In the genomic region with DNA sequence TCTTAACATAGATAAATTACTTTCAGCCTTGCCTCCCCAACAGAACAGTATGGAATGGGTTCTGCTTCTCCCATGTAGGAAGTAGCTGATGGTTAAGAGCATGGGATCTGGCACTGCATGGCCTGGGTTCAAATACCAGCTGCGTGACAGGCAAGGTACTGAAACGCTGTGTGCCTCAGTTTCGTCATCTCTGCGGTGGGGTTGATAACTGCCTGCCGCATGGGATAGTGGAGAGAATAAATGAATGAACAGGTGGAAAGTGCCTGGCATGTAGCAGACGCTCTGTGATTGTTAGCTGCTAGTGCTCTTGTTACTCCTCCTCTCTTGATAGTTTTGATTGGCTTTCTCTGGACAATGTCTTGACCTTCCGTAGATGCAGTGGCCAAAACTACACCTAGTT, we compare ENCODE assay signal across 19 cellular contexts.
"Had no signal": no experiment of that assay in that cellular context is flagged by ENCODE, and none has a peak within 500 bp of the region (broad histone marks: within the 10 kb centered on the region; RNA-seq: fewer than 3 reads in every experiment).

No MANE protein-coding gene starts in this region.

- H3K4me2 ChIP-seq: KMS-11 had no signal

- H3K4me1 ChIP-seq: adrenal gland had no signal

- H3K36me3 ChIP-seq: adrenal gland had no signal

- H3K27me3 ChIP-seq: adrenal gland had no signal

- DNase-seq: activated CD4-positive, alpha-beta T cell treated with anti-CD3 and anti-CD28 coated beads for 4 hours; activated CD4-positive, alpha-beta T cell treated with anti-CD3 and anti-CD28 coated beads, Interleukin-2, amount 50 U/mL, for 48 hours; activated naive CD4-positive, alpha-beta T cell treated with anti-CD3 and anti-CD28 coated beads, Interleukin-2, amount 50 U/mL, for 16 hours; activated naive CD8-positive, alpha-beta T cell treated with anti-CD3 and anti-CD28 coated beads, Interleukin-2, amount 10 ng/mL, durations not matched to agents 7 days and 5 days; activated T-cell treated with anti-CD3 and anti-CD28 coated beads, Interleukin-2, amount 50 U/mL, for 1 hour; adrenal gland; anterior cingulate cortex; cerebellar nuclear complex; NCI-H1092; NCI-H1417; NCI-H1930; NCI-H2171; NCI-H226; NCI-H526; SHP77 treated with DMSO at 0.1 percent for 48 hours had no signal

- H3K9ac ChIP-seq: KMS-11 had no signal

- H3K27ac ChIP-seq: adrenal gland, KMS-11 had no signal

- ATAC-seq: activated CD4-positive, CD25-positive, alpha-beta regulatory T cell treated with anti-CD3 and anti-CD28 coated beads, Interleukin-2, amount 50 U/mL, for 24 hours had no signal

- H3K4me3 ChIP-seq: adrenal gland had no signal

- H3K27me3 Mint-ChIP-seq: activated naive CD8-positive, alpha-beta T cell treated with anti-CD3 and anti-CD28 coated beads, Interleukin-2, amount 10 ng/mL, durations not matched to agents 7 days and 5 days had no signal

- H3K4me3 Mint-ChIP-seq: activated naive CD8-positive, alpha-beta T cell treated with anti-CD3 and anti-CD28 coated beads, Interleukin-2, amount 10 ng/mL, durations not matched to agents 7 days and 5 days; T-helper 1 cell treated with Interleukin-12 subunit alpha and Interleukin-12 subunit beta and Interleukin-4 antibody, amounts not matched to agents 30 μg/mL and 1 μg/mL, for 36 hours had no signal

- H3K9me3 ChIP-seq: adrenal gland had no signal

- FAIRE-seq: RCC 7860 had no signal

- H3K27ac Mint-ChIP-seq: activated naive CD8-positive, alpha-beta T cell treated with anti-CD3 and anti-CD28 coated beads, Interleukin-2, amount 10 ng/mL, durations not matched to agents 7 days and 5 days; T-helper 1 cell treated with Interleukin-12 subunit alpha and Interleukin-12 subunit beta and Interleukin-4 antibody, amounts not matched to agents 30 μg/mL and 1 μg/mL, for 36 hours had no signal
